Comparison of ENCODE assay signal across 15 cellular contexts in genomic region chr7:120079022-120079421, GRCh38.
"Had no signal": no experiment of that assay in that cellular context is flagged by ENCODE, and none has a peak within 500 bp of the region (broad histone marks: within the 10 kb centered on the region; RNA-seq: fewer than 3 reads in every experiment).

No MANE protein-coding gene starts in this region.

- H3K4me3 ChIP-seq: coronary artery, heart left ventricle, ovary had no signal

- ATAC-seq: heart left ventricle; left lobe of liver; naive thymus-derived CD4-positive, alpha-beta T cell; right cardiac atrium had no signal

- H3K4me1 Mint-ChIP-seq: naive thymus-derived CD4-positive, alpha-beta T cell had no signal

- H3K27ac ChIP-seq: coronary artery, heart left ventricle, ovary had no signal

- H3K36me3 Mint-ChIP-seq: naive thymus-derived CD4-positive, alpha-beta T cell had no signal

- H3K4me3 Mint-ChIP-seq: naive thymus-derived CD4-positive, alpha-beta T cell had no signal

- H3K4me1 ChIP-seq: heart left ventricle had no signal

- H3K36me3 ChIP-seq: heart left ventricle, ovary had no signal

- DNase-seq: effector CD4-positive, alpha-beta T cell; foreskin melanocyte; heart left ventricle; hypothalamus; kidney glomerular epithelial cell; mammary epithelial cell; naive thymus-derived CD4-positive, alpha-beta T cell; ovary; right cardiac atrium; small intestine; stimulated activated CD4-positive, alpha-beta T cell treated with anti-CD3 and anti-CD28 coated beads, Interleukin-2, amount 100 ng/mL, for 48 hours; stimulated activated naive CD4-positive, alpha-beta T cell treated with Interleukin-2 at 50 U/mL for 16 hours; trophoblast cell had no signal

- H3K9me3 ChIP-seq: ovary had no signal

- H3K27ac Mint-ChIP-seq: naive thymus-derived CD4-positive, alpha-beta T cell had no signal

- H3K27me3 ChIP-seq: heart left ventricle, ovary had no signal

- H3K27me3 Mint-ChIP-seq: naive thymus-derived CD4-positive, alpha-beta T cell had no signal
